Comparison of ENCODE assay signal across 13 cellular contexts in the genomic region with DNA sequence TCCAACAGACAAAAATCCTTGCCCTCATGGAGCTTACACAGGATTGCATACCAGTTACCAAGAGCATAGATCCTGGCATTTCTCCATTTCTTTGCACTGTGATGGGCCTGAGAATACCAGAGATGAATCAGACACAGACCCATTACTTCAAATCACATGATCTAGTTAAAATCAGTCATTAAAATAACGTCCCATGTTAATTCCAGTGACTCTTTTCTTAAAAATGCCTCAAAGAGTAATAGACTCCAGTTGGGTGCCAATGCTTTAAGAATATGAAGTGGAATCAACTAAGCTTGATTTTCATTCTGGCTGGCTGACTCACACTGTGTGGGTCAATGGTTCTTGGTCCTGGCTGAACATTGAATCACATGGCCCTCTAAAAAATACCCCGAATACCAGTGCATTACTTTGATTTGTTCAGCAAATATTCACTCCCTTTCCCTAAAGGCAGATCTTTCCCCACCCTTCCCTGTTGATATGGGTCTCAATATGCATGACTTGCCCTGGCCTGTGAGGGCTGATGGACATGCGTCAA. TPM values are rescaled to one million over a fixed set of nuclear protein-coding genes. Genes with fewer than 3 reads are reported as not detected.
A peak's percentile ranks its signal among the peaks of the same experiment; 100 is the strongest.
DNase-seq lines count a peak whose midpoint lies in the region; ATAC-seq and TF ChIP-seq lines count a peak whose summit lies in the region.
"Had no signal": no experiment of that assay in that cellular context is flagged by ENCODE, and none has a peak within 500 bp of the region (broad histone marks: within the 10 kb centered on the region; RNA-seq: fewer than 3 reads in every experiment).

No MANE protein-coding gene starts in this region.

- no peaks in the 10 kb centered on the region for H4K20me1 ChIP-seq in GM23248 (ENCODE audit: insufficient read depth)

- H3K4me1 Mint-ChIP-seq in Caco-2 (ENCODE audit: low read depth, unreplicated experiment) = no peaks in the 10 kb centered on the region

- H3K4me1 ChIP-seq in ACC112 (ENCODE audit: control insufficient read depth, insufficient read depth, low read length, unreplicated experiment) (peaks cover 33% of the 10 kb centered on the region), GM23248 (ENCODE audit: insufficient read depth) (peaks cover 11% of the 10 kb centered on the region), adipocyte (ENCODE audit: control insufficient read depth, insufficient read depth, low read length) (peaks cover 19% of the 10 kb centered on the region), Caco-2 (peaks cover 20% of the 10 kb centered on the region)

- H3K27ac ChIP-seq in ACC112 (ENCODE audit: low read depth, low read length) = peak overlapping the region; percentile 80
- H3K27ac ChIP-seq in GM23248 = peak overlapping the region; percentile 51
- H3K27ac ChIP-seq: SJCRH30 had no signal

- DNase-seq in GM23248 (peak; percentile 95), adipocyte (ENCODE audit: low read depth) (peak; percentile 91), kidney epithelial cell (ENCODE audit: low read depth) (peak; percentile 94), Caco-2 (no peak), NCI-H345 treated with DMSO at 0.1 percent for 48 hours (lab: John Stamatoyannopoulos, UW; ENCODE audit: unreplicated experiment) (no peak)
- no peak for DNase-seq in central memory CD4-positive, alpha-beta T cell
- DNase-seq: anterior cingulate cortex, DND-41, Kasumi-1, mesendoderm, SJCRH30 had no signal

- no peaks in the 10 kb centered on the region for H3K27me3 ChIP-seq in ACC112 (ENCODE audit: insufficient read depth, low read length)
- H3K27me3 ChIP-seq in GM23248 (replicated peaks; ENCODE audit: insufficient read depth) = no peaks in the 10 kb centered on the region
- H3K27me3 ChIP-seq in adipocyte (replicated peaks; ENCODE audit: control insufficient read depth, insufficient read depth, low read length) = no peaks in the 10 kb centered on the region
- H3K27me3 ChIP-seq in kidney epithelial cell (ENCODE audit: control insufficient read depth, insufficient read depth, low read length) = no peaks in the 10 kb centered on the region
- no peaks in the 10 kb centered on the region for H3K27me3 ChIP-seq in Caco-2 (replicated peaks; ENCODE audit: control insufficient read depth, insufficient read depth, low read length)
- H3K27me3 ChIP-seq: SJCRH30 had no signal

- no peaks in the 10 kb centered on the region for H3K36me3 ChIP-seq in ACC112 (ENCODE audit: insufficient read depth, low read length)
- no peaks in the 10 kb centered on the region for H3K36me3 ChIP-seq in GM23248 (ENCODE audit: low read depth)
- no peaks in the 10 kb centered on the region for H3K36me3 ChIP-seq in adipocyte (ENCODE audit: control insufficient read depth, insufficient read depth, low read length, severe bottlenecking)
- H3K36me3 ChIP-seq in kidney epithelial cell (ENCODE audit: control insufficient read depth, insufficient read depth, low read length) = no peaks in the 10 kb centered on the region
- no peaks in the 10 kb centered on the region for H3K36me3 ChIP-seq in Caco-2 (ENCODE audit: control insufficient read depth, insufficient read depth, low read length)
- H3K36me3 ChIP-seq: SJCRH30 had no signal

- peaks cover 28% of the 10 kb centered on the region for H3F3A ChIP-seq in GM23248 (ENCODE audit: insufficient read depth)

- in situ Hi-C loops in GM23248 (cut with MboI) = no loop called here

- intact Hi-C loops in Caco-2 (cut with micrococcal nuclease; ENCODE audit: unreplicated experiment) = no loop called here

- 32 to 33% methylated on average over 3 of the region's 3 CpGs for WGBS in GM23248 (ENCODE audit: low coverage in 1 of 2, low lambda C conversion rate in 2 of 2, missing lambda C conversion rate in 2 of 2), 2 experiments

- H3K9ac ChIP-seq in GM23248 (no peak overlapping the region), adipocyte (ENCODE audit: low read length) (peak overlapping the region; percentile 46)

- H3K4me2 ChIP-seq in GM23248 (ENCODE audit: unreplicated experiment) = peak overlapping the region; percentile 25

- H3K79me2 ChIP-seq in ACC112 (ENCODE audit: control insufficient read depth, insufficient read depth, low read length, unreplicated experiment) (no peaks in the 10 kb centered on the region), GM23248 (ENCODE audit: insufficient read depth) (no peaks in the 10 kb centered on the region)

- POLR2A ChIA-PET in Caco-2 (lab: Charles Lee) = no interaction called here

- H2AFZ ChIP-seq in ACC112 (ENCODE audit: low read length, unreplicated experiment) (peak overlapping the region; percentile 44), GM23248 (no peak overlapping the region)

- H3K27ac Mint-ChIP-seq in Caco-2 (ENCODE audit: unreplicated experiment) = no peak overlapping the region

- no peak overlapping the region for H3K4me3 Mint-ChIP-seq in Caco-2 (ENCODE audit: unreplicated experiment)

- peak overlapping the region; percentile 10; the same call in 1 of the 2 replicates for H3K4me3 ChIP-seq in ACC112 (ENCODE audit: low read depth, low read length)
- H3K4me3 ChIP-seq in GM23248 = no peak overlapping the region
- H3K4me3 ChIP-seq in adipocyte (ENCODE audit: low read length) = no peak overlapping the region
- no peak overlapping the region for H3K4me3 ChIP-seq in kidney epithelial cell (ENCODE audit: low read depth, low read length)
- no peak overlapping the region for H3K4me3 ChIP-seq in Caco-2 (ENCODE audit: low read depth, low read length)
- H3K4me3 ChIP-seq: SJCRH30 had no signal

- CTCF ChIA-PET in Caco-2 (lab: Charles Lee) = no interaction called here

- no TSS peak for BruUV-seq in Caco-2 (replicated peaks; lab: Mats Ljungman, UMichigan)

- TF ChIP-seq CTCF in kidney epithelial cell (IDR thresholded peaks at IDR 0.05; ENCODE audit: insufficient read depth, low read length, poor library complexity, severe bottlenecking) (no peak), Caco-2 (IDR thresholded peaks at IDR 0.05; ENCODE audit: insufficient read depth in 1 of 2, low read depth in 1 of 2, low read length in 1 of 2, severe bottlenecking in 1 of 2, unreplicated experiment in 1 of 2) (no peak)

- no peaks in the 10 kb centered on the region for H3K36me3 Mint-ChIP-seq in Caco-2 (ENCODE audit: insufficient read depth, unreplicated experiment)

- no peak for ATAC-seq in GM18858 (IDR thresholded peaks at IDR 0.05; ENCODE audit: unreplicated experiment)

- no peaks in the 10 kb centered on the region for H3K9me2 ChIP-seq in GM23248 (ENCODE audit: insufficient read depth)

- no peaks in the 10 kb centered on the region for H3K27me3 Mint-ChIP-seq in Caco-2 (ENCODE audit: insufficient read depth, unreplicated experiment)

- no peaks in the 10 kb centered on the region for H3K9me3 Mint-ChIP-seq in Caco-2 (ENCODE audit: unreplicated experiment)

- no peaks in the 10 kb centered on the region for H3K9me3 ChIP-seq in GM23248 (ENCODE audit: low read depth)
- H3K9me3 ChIP-seq in adipocyte (ENCODE audit: control insufficient read depth, low read length) = peaks cover 5% of the 10 kb centered on the region
- H3K9me3 ChIP-seq in Caco-2 = no peaks in the 10 kb centered on the region
- H3K9me3 ChIP-seq: SJCRH30 had no signal

RNA-seq across cellular contexts. Expression of gene ASB2, which starts 11.0 kb away (rescaled TPM):
- total RNA-seq in GM23248 (2014; rRNA removed; shearing (Covaris generic)) = not detected in 2 replicates
- 0.06 and 0.18 TPM in 2 replicates for polyA plus RNA-seq in GM23248 (2016; fragmentation: Nextera tagmentation; extraction: Ambion mirVana)
- total RNA-seq in kidney epithelial cell = 7.4 and 8.8 TPM in 2 replicates
- 0.21 TPM in 1 of 2 replicates, not detected in the other for total RNA-seq in Caco-2 (2022)

RNA-seq across cellular contexts. Expression of gene CCDC197, which starts 31.7 kb away (rescaled TPM):
- total RNA-seq in GM23248 (2014; rRNA removed; shearing (Covaris generic)) = not detected in 2 replicates
- not detected in 2 replicates for polyA plus RNA-seq in GM23248 (2016; fragmentation: Nextera tagmentation; extraction: Ambion mirVana)
- total RNA-seq in kidney epithelial cell (not detected in 2 replicates), Caco-2 (2022) (not detected in 2 replicates)
- total RNA-seq: SJCRH30 had no signal

RNA-seq across cellular contexts. Expression of gene FAM181A, which starts 38.2 kb away (rescaled TPM):
- total RNA-seq in GM23248 (2014; rRNA removed; shearing (Covaris generic)) = not detected in 2 replicates
- not detected in 2 replicates for polyA plus RNA-seq in GM23248 (2016; fragmentation: Nextera tagmentation; extraction: Ambion mirVana)
- total RNA-seq in kidney epithelial cell (not detected in 2 replicates), Caco-2 (2022) (not detected in 2 replicates)
- total RNA-seq: SJCRH30 had no signal

Comparison
In these comparisons a context has a peak if more than half of its experiments do, and no peak if none do; other contexts are left out.
1. DNase-seq: peak in GM23248 (single experiment), adipocyte (single experiment) and kidney epithelial cell (single experiment); none in Caco-2 (0 of 2), NCI-H345 treated with DMSO at 0.1 percent for 48 hours (single experiment) and central memory CD4-positive, alpha-beta T cell (single experiment).